Comparison of ENCODE assay signal across 8 cellular contexts in the genomic region with DNA sequence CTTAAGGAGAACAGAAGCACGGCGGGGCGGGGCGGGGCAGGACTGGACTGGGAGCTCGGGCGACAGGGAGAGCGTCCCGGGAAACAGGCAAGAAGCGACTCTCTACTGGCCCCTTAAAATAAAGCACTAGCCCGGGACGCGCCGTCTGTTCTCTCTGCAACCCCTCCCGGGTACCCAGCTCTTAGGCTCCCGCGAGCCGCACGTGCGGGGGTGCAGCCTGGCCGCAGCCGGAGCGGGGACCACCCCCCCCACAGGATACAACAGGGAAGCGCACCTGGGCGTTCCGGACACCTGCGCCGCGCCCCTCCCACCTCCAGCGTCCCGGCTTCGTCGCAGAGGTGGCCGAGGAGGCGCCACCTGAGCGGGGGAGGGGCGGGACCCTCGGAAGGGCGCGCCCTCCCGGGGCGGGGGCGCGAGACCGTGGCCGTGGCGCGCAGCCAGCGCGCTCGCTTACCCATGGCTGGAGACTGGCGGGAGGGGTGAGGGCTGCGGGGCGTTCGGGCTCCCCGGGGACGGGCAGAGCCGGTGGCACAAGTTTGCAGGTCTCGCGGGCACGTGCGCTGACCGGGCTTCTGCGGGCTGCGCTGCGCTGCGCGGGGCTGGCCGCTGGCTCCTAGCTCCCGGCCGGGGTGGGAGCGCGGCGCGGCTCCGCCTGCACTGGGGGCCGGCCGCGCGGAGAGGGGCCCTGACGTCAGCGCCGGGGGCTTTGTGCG.
DNase-seq lines count a peak whose midpoint lies in the region; ATAC-seq, FAIRE-seq and TF ChIP-seq lines count a peak whose summit lies in the region.

No MANE protein-coding gene starts in this region.

- intact Hi-C loops in left colon (cut with DNase I, micrococcal nuclease): no loop called here

- ATAC-seq in left colon (peak; percentile 88), HG03378 (IDR thresholded peaks at IDR 0.05; ENCODE audit: unreplicated experiment) (no peak), HG02981 (IDR thresholded peaks at IDR 0.05; ENCODE audit: unreplicated experiment) (no peak)

- H3K27me3 ChIP-seq in GM06990 (replicated peaks; ENCODE audit: control insufficient read depth, insufficient read depth, low read length): no peaks in the 10 kb centered on the region; the same call in none of the 2 replicates
- H3K27me3 ChIP-seq in bronchial epithelial cell (ENCODE audit: control insufficient read depth, insufficient read depth, low read length): peaks cover 3% of the 10 kb centered on the region
- H3K27me3 ChIP-seq in subcutaneous abdominal adipose tissue (ENCODE audit: control insufficient read depth in 5 of 5, insufficient read depth in 4 of 5, low read length in 5 of 5): peaks cover 17 to 35% (median 22%) of the 10 kb centered on the region in 5 donors

- no peak for FAIRE-seq in bronchial epithelial cell (lab: Jason Lieb, UNC)

- peak overlapping the region in 1 of 5 donors; percentile 12 for H3K9ac ChIP-seq in subcutaneous abdominal adipose tissue (ENCODE audit: low read length in 5 of 5)

- H3K4me3 ChIP-seq in GM06990 (replicated peaks; ENCODE audit: low read depth, low read length) (no peak overlapping the region; the same call in 1 of the 2 replicates), bronchial epithelial cell (ENCODE audit: low read depth, low read length) (peak overlapping the region; percentile 35), subcutaneous abdominal adipose tissue (ENCODE audit: low read depth in 1 of 5, low read length in 5 of 5) (peak overlapping the region; percentile 53 to 68 (median 61))

- DNase-seq in GM06990 (ENCODE audit: extremely low read depth, insufficient read length) (peak; percentile 15), NCI-H526 (lab: John Stamatoyannopoulos, UW) (peak; percentile 45 to 81), bronchial epithelial cell (ENCODE audit: low read depth) (no peak), left colon (peak; percentile 26 to 50), middle frontal gyrus (ENCODE audit: extremely low spot score, low spot score) (no peak)

- H3K27ac ChIP-seq in subcutaneous abdominal adipose tissue (ENCODE audit: low read depth, low read length): no peak overlapping the region

- TF ChIP-seq CTCF in GM06990 (IDR thresholded peaks at IDR 0.05; ENCODE audit: insufficient read depth, low read length, poor library complexity, severe bottlenecking): no peak
- no peak for TF ChIP-seq CTCF in bronchial epithelial cell (IDR thresholded peaks at IDR 0.05; ENCODE audit: insufficient read depth, low read length, severe bottlenecking)

- no peaks in the 10 kb centered on the region for H3K36me3 ChIP-seq in GM06990 (ENCODE audit: control insufficient read depth, insufficient read depth, low read length)
- H3K36me3 ChIP-seq in bronchial epithelial cell (ENCODE audit: control insufficient read depth, insufficient read depth, low read length): no peaks in the 10 kb centered on the region
- H3K36me3 ChIP-seq in subcutaneous abdominal adipose tissue (ENCODE audit: control insufficient read depth in 5 of 5, insufficient read depth in 5 of 5, low read length in 5 of 5): no peaks in the 10 kb centered on the region

- H3K9me3 ChIP-seq in subcutaneous abdominal adipose tissue (ENCODE audit: control insufficient read depth in 5 of 5, low read length in 5 of 5): no peaks in the 10 kb centered on the region

- H3K4me1 ChIP-seq in subcutaneous abdominal adipose tissue (ENCODE audit: control insufficient read depth in 5 of 5, insufficient read depth in 5 of 5, low read length in 5 of 5): peaks cover 0 to 16% (median 10%) of the 10 kb centered on the region in 5 donors

Comparison
In these comparisons a context has a peak if more than half of its experiments do, and no peak if none do; other contexts are left out.
1. DNase-seq: peak in GM06990 (single experiment), NCI-H526 (2 of 2) and left colon (2 of 2); none in bronchial epithelial cell (single experiment) and middle frontal gyrus (single experiment).